8 cellular contexts compared by ENCODE assay signal in genomic region chr15:89111961-89112340, GRCh38. TPM values are rescaled to one million over a fixed set of nuclear protein-coding genes. Genes with fewer than 3 reads are reported as not detected.
DNase-seq lines count a peak whose midpoint lies in the region; ATAC-seq, FAIRE-seq and TF ChIP-seq lines count a peak whose summit lies in the region.
"Had no signal": no experiment of that assay in that cellular context is flagged by ENCODE, and none has a peak within 500 bp of the region (broad histone marks: within the 10 kb centered on the region; RNA-seq: fewer than 3 reads in every experiment).

No MANE protein-coding gene starts in this region.

- H3K27me3 ChIP-seq in GM12878 (replicated peaks in 1 of 2; ENCODE audit: control insufficient read depth in 2 of 2, insufficient read depth in 2 of 2, low read length in 1 of 2), result no peaks in the 10 kb centered on the region
- no peaks in the 10 kb centered on the region for H3K27me3 ChIP-seq in lung (ENCODE audit: control insufficient read depth, insufficient read depth)
- no peaks in the 10 kb centered on the region for H3K27me3 ChIP-seq in thyroid gland

- POLR2A ChIA-PET in GM12878 (lab: Charles Lee), result interaction anchor here (1.7 to 2.9 kb wide), 6 partner anchors 10 to 24 kb away, joined by 8 to 20 read pairs (median 16); partner anchors contain the start of gene ABHD2

- H3K79me2 ChIP-seq in GM12878 (ENCODE audit: control insufficient read depth, insufficient read depth, low read length), result no peaks in the 10 kb centered on the region

- DNase-seq in GM12878 (ENCODE audit: low read depth, low spot score) (no peak), lung (ENCODE audit: low spot score) (no peak), thyroid gland (no peak), cerebellar cortex (ENCODE audit: low spot score) (no peak), cerebellar nuclear complex (lab: John Stamatoyannopoulos, UW) (no peak)

- TF ChIP-seq CTCF in GM12878 (IDR thresholded peaks at IDR 0.05 in 2 of 3, conservative IDR thresholded peaks at IDR 0.05 in 1 of 3; ENCODE audit: control insufficient read depth in 2 of 3, extremely low read depth in 1 of 3, insufficient read depth in 1 of 3, low read depth in 3 of 3, low read length in 3 of 3), result no peak
- no peak for TF ChIP-seq CTCF in lung (IDR thresholded peaks at IDR 0.05; ENCODE audit: control extremely low read depth, extremely low read depth)
- TF ChIP-seq CTCF in thyroid gland (IDR thresholded peaks at IDR 0.05), result no peak

- H3K4me1 ChIP-seq in GM12878 (ENCODE audit: control insufficient read depth, insufficient read depth, low read length), result peaks cover 8% of the 10 kb centered on the region; the same call in 1 of the 2 replicates
- peaks cover 11 to 41% of the 10 kb centered on the region in 2 donors for H3K4me1 ChIP-seq in lung (ENCODE audit: control insufficient read depth in 2 of 2, insufficient read depth in 2 of 2, low read length in 2 of 2)
- peaks cover 5 to 16% of the 10 kb centered on the region in 2 donors for H3K4me1 ChIP-seq in thyroid gland

- no peak for TF ChIP-seq EP300 in GM12878 (IDR thresholded peaks at IDR 0.05; ENCODE audit: borderline replicate concordance in 1 of 2, control insufficient read depth in 1 of 2, low read depth in 2 of 2, low read length in 2 of 2)

- no peak overlapping the region for H3K9ac ChIP-seq in GM12878 (ENCODE audit: control insufficient read depth, insufficient read depth, low read length)

- H3K4me2 ChIP-seq in GM12878 (ENCODE audit: control insufficient read depth, insufficient read depth), result no peak overlapping the region

- TF ChIP-seq POLR2A in GM12878 (IDR thresholded peaks at IDR 0.05; ENCODE audit: low read depth, low read length), result no peak
- no peak for TF ChIP-seq POLR2A in thyroid gland (IDR thresholded peaks at IDR 0.05)

- SMC1A ChIA-PET in GM12878 (lab: Charles Lee; ENCODE audit: uncharacterized antibody, unreplicated experiment), result interaction anchor here (1.0 to 7.4 kb wide), 10 partner anchors 10 to 130 kb away, joined by 3 to 123 read pairs (median 8); partner anchors contain the start of gene ABHD2

- H3K36me3 ChIP-seq in GM12878 (ENCODE audit: control insufficient read depth in 2 of 2, insufficient read depth in 2 of 2, low read length in 1 of 2) (peaks cover 0 to 7% of the 10 kb centered on the region in 2 experiments; a peak in 2 of 4 replicates), lung (ENCODE audit: control insufficient read depth in 2 of 2, insufficient read depth in 2 of 2, low read length in 2 of 2) (peaks cover 6 to 10% of the 10 kb centered on the region in 2 donors), thyroid gland (peaks cover 0 to 4% of the 10 kb centered on the region in 2 donors)

- H3K9me3 ChIP-seq in GM12878 (replicated peaks; ENCODE audit: control insufficient read depth, insufficient read depth, low read length) (no peaks in the 10 kb centered on the region), lung (ENCODE audit: control insufficient read depth in 2 of 2, insufficient read depth in 1 of 2, low read length in 1 of 2) (no peaks in the 10 kb centered on the region), thyroid gland (no peaks in the 10 kb centered on the region)

- no peaks in the 10 kb centered on the region for H4K20me1 ChIP-seq in GM12878 (ENCODE audit: control insufficient read depth, insufficient read depth)

- 59% methylated on average over 4 of the region's 4 CpGs for WGBS in GM12878 (ENCODE audit: insufficient coverage, insufficient replicate concordance, low lambda C conversion rate, missing lambda C conversion rate)
- 64 to 83% methylated on average over 4 of the region's 4 CpGs for WGBS in lung, 2 donors
- WGBS in thyroid gland, 2 donors, result 80 to 92% methylated on average over 4 of the region's 4 CpGs

- no peak for FAIRE-seq in GM12878 (lab: Jason Lieb, UNC)
- FAIRE-seq: endometrium had no signal

- no peak overlapping the region for H3K27ac ChIP-seq in GM12878 (ENCODE audit: control insufficient read depth, insufficient read depth)
- H3K27ac ChIP-seq in lung (ENCODE audit: low read depth in 1 of 2, low read length in 1 of 2), result peak overlapping the region; percentile 34 to 57
- peak overlapping the region in 2 of 3 donors; percentile 29 to 41 for H3K27ac ChIP-seq in thyroid gland

- intact Hi-C loops in GM12878 (cut with micrococcal nuclease; ENCODE audit: unreplicated experiment) (loop anchor here (2.0 to 5.0 kb wide), 2 partner anchors 21 to 55 kb away; no protein-coding TSS in a partner anchor), thyroid gland (cut with DNase I) (no loop called here)

- no peak overlapping the region for H3K4me3 ChIP-seq in GM12878
- H3K4me3 ChIP-seq in lung, result no peak overlapping the region
- H3K4me3 ChIP-seq in thyroid gland (replicated peaks in 1 of 3), result no peak overlapping the region

- ATAC-seq in HG03432 (IDR thresholded peaks at IDR 0.05; ENCODE audit: unreplicated experiment), result peak; percentile 5
- ATAC-seq in GM12878, result peak; percentile 46
- ATAC-seq in lung (ENCODE audit: insufficient read depth, low FRiP score), result no peak
- ATAC-seq in GM19463 (IDR thresholded peaks at IDR 0.05; ENCODE audit: unreplicated experiment), result no peak

- H2AFZ ChIP-seq in GM12878 (ENCODE audit: control insufficient read depth, low read depth, low read length), result no peak overlapping the region

- RAD21 ChIA-PET in GM12878 (lab: Charles Lee; ENCODE audit: unreplicated experiment), result interaction anchor here (0.5 to 4.5 kb wide), 8 partner anchors 9 to 219 kb away, joined by 3 to 72 read pairs (median 10); partner anchors contain the start of gene ABHD2

- CTCF ChIA-PET in GM12878 (lab: Yijun Ruan, JAX), result interaction anchor here (0.6 to 5.8 kb wide), 12 partner anchors 9 to 95 kb away, joined by 3 to 65 read pairs (median 13); partner anchors contain the start of gene ABHD2

- in situ Hi-C loops in GM12878 (cut with MboI), result no loop called here

- no TSS peak for BruUV-seq in GM12878 (replicated peaks; lab: Mats Ljungman, UMichigan)

- TF ChIP-seq RAD21 in GM12878 (IDR thresholded peaks at IDR 0.05; ENCODE audit: insufficient read depth, low read depth, low read length), result no peak

TF ChIP-seq in GM12878, 131 proteins besides CTCF, POLR2A, EP300 and RAD21 (continues in another document):
- no peak for TF ChIP-seq RB1 (IDR thresholded peaks at IDR 0.05; ENCODE audit: borderline replicate concordance)
- TF ChIP-seq CBX5 (IDR thresholded peaks at IDR 0.05; ENCODE audit: low read depth), result no peak
- no peak for TF ChIP-seq TBL1XR1 (IDR thresholded peaks at IDR 0.05; ENCODE audit: low read depth, low read length)
- no peak for TF ChIP-seq MEF2A (IDR thresholded peaks at IDR 0.05; ENCODE audit: insufficient read depth, low read depth, low read length)
- no peak for TF ChIP-seq PML (IDR thresholded peaks at IDR 0.05; ENCODE audit: low read length)
- no peak for TF ChIP-seq BCL11A (IDR thresholded peaks at IDR 0.05; ENCODE audit: low read depth, low read length)
- no peak for TF ChIP-seq CHD2 (IDR thresholded peaks at IDR 0.05; ENCODE audit: borderline replicate concordance, low read depth, low read length)
- no peak for TF ChIP-seq ELK1 (IDR thresholded peaks at IDR 0.05; ENCODE audit: low read depth, low read length)
- no peak for TF ChIP-seq ETV6 (conservative IDR thresholded peaks at IDR 0.05 in 1 of 2, IDR thresholded peaks at IDR 0.05 in 1 of 2; ENCODE audit: borderline replicate concordance in 1 of 2, low read depth in 1 of 2)
- TF ChIP-seq HSF1 (IDR thresholded peaks at IDR 0.05; ENCODE audit: low read depth, low read length), result no peak
- no peak for TF ChIP-seq ASH2L (IDR thresholded peaks at IDR 0.05; ENCODE audit: borderline replicate concordance, low read depth)
- TF ChIP-seq NFIC (IDR thresholded peaks at IDR 0.05; ENCODE audit: low read depth, low read length), result no peak
- no peak for TF ChIP-seq PAX8 (IDR thresholded peaks at IDR 0.05)

RNA-seq across cellular contexts. Expression of gene ABHD2, which starts 23.7 kb away (rescaled TPM):
- total RNA-seq in GM12878 (2013; cell fraction: nucleolus; rRNA removed), result 48.0 and 50.8 TPM in 2 replicates
- 19.6 and 19.7 TPM in 2 replicates for total RNA-seq in GM12878 (2014; rRNA removed)
- 15.8 and 19.8 TPM in 2 replicates for total RNA-seq in GM12878 (2014; rRNA removed; fragmentation: Illumina TruSeq; extraction: Trizol)
- total RNA-seq in GM12878 (2021), result 33.6 and 38.7 TPM in 2 replicates
- polyA plus RNA-seq in GM12878 (2011; ENCODE audit: low read depth), result 7.0 TPM
- polyA plus RNA-seq in GM12878 (2011; rRNA removed), result 22.4 and 30.1 TPM in 2 replicates
- polyA plus RNA-seq in GM12878 (2011; cell fraction: cytosol; rRNA removed), result 27.2 and 29.2 TPM in 2 replicates
- 16.7 and 18.6 TPM in 2 replicates for polyA plus RNA-seq in GM12878 (2011; cell fraction: nucleus; rRNA removed)
- 7.8 and 8.1 TPM in 2 replicates for polyA plus RNA-seq in GM12878 (2012)
- 21.4 and 23.3 TPM in 2 replicates for polyA plus RNA-seq in GM12878 (2014; fragmentation: Illumina TruSeq; extraction: Trizol)
- polyA plus RNA-seq in GM12878 (2014; fragmentation: Nextera tagmentation; extraction: Ambion mirVana), result 1 to 10 TPM; 1.2 to 4.7 TPM
- 15.0 and 19.3 TPM in 2 replicates for polyA plus RNA-seq in GM12878 (2014; rRNA removed)
- polyA plus RNA-seq in GM12878 (2016; fragmentation: Nextera tagmentation; extraction: Ambion mirVana), result 10 to 100 TPM; 21.0 to 21.2 TPM
- polyA minus RNA-seq in GM12878 (2011; rRNA and poly(A)+ RNA removed), result 82.8 and 105 TPM in 2 replicates
- polyA minus RNA-seq in GM12878 (2011; cell fraction: cytosol; rRNA and poly(A)+ RNA removed), result 17.2 and 18.7 TPM in 2 replicates
- 14.7 and 33.2 TPM in 2 replicates for polyA minus RNA-seq in GM12878 (2011; cell fraction: nucleus; rRNA and poly(A)+ RNA removed)
- 100 to 1,000 TPM in 1 of 2 donors, 10 to 100 TPM in 1; 77.2 to 200 TPM for total RNA-seq in lung
- polyA plus RNA-seq in lung, result 10 to 100 TPM; 11.7 to 41.5 TPM
- 10 to 100 TPM; 52.0 to 74.4 (median 66.2) TPM for total RNA-seq in thyroid gland

Comparison
In these comparisons a context has a peak if more than half of its experiments do, and no peak if none do; other contexts are left out.
1. ATAC-seq: peak in HG03432 (single experiment) and GM12878 (single experiment); none in lung (single experiment) and GM19463 (single experiment).